ENCODE assay signal across 8 cellular contexts in genomic region chr19:1070931-1071791, GRCh38. TPM values are rescaled to one million over a fixed set of nuclear protein-coding genes. Genes with fewer than 3 reads are reported as not detected.
A peak's percentile ranks its signal among the peaks of the same experiment; 100 is the strongest.
DNase-seq lines count a peak whose midpoint lies in the region; FAIRE-seq and TF ChIP-seq lines count a peak whose summit lies in the region.
"Had no signal": no experiment of that assay in that cellular context is flagged by ENCODE, and none has a peak within 500 bp of the region (broad histone marks: within the 10 kb centered on the region; RNA-seq: fewer than 3 reads in every experiment).

No MANE protein-coding gene starts in this region.

- TF ChIP-seq CTCF in endothelial cell (IDR thresholded peaks at IDR 0.05; ENCODE audit: unreplicated experiment) (no peak), stomach (IDR thresholded peaks at IDR 0.05) (no peak)

- H3K27me3 Mint-ChIP-seq in activated naive CD4-positive, alpha-beta T cell treated with anti-CD3 and anti-CD28 coated beads, Interleukin-2, amount 50 U/mL, for 24 hours: no peaks in the 10 kb centered on the region
- peaks cover 23% of the 10 kb centered on the region for H3K27me3 Mint-ChIP-seq in endothelial cell (ENCODE audit: unreplicated experiment)

- no peak overlapping the region for H3K27ac ChIP-seq in stomach

- H3K4me1 ChIP-seq in stomach: peaks cover 39 to 94% (median 75%) of the 10 kb centered on the region in 4 donors

- H3K4me3 Mint-ChIP-seq in activated naive CD4-positive, alpha-beta T cell treated with anti-CD3 and anti-CD28 coated beads, Interleukin-2, amount 50 U/mL, for 24 hours: peak overlapping the region; percentile 83
- H3K4me3 Mint-ChIP-seq in endothelial cell (ENCODE audit: unreplicated experiment): peak overlapping the region; percentile 81

- TF ChIP-seq EP300 in stomach (IDR thresholded peaks at IDR 0.05): no peak

- H3K4me1 Mint-ChIP-seq in activated naive CD4-positive, alpha-beta T cell treated with anti-CD3 and anti-CD28 coated beads, Interleukin-2, amount 50 U/mL, for 24 hours: peaks cover 52% of the 10 kb centered on the region
- H3K4me1 Mint-ChIP-seq in endothelial cell (ENCODE audit: unreplicated experiment): peaks cover 10% of the 10 kb centered on the region

- no peaks in the 10 kb centered on the region for H3K9me3 ChIP-seq in stomach

- peak overlapping the region; percentile 0 to 26 (median 14) for H3K4me3 ChIP-seq in stomach

- peaks cover 0 to 23% (median 0%) of the 10 kb centered on the region in 4 donors for H3K36me3 ChIP-seq in stomach

- no peaks in the 10 kb centered on the region for H3K9me3 Mint-ChIP-seq in activated naive CD4-positive, alpha-beta T cell treated with anti-CD3 and anti-CD28 coated beads, Interleukin-2, amount 50 U/mL, for 24 hours
- H3K9me3 Mint-ChIP-seq in endothelial cell (ENCODE audit: unreplicated experiment): no peaks in the 10 kb centered on the region

- H3K36me3 Mint-ChIP-seq in activated naive CD4-positive, alpha-beta T cell treated with anti-CD3 and anti-CD28 coated beads, Interleukin-2, amount 50 U/mL, for 24 hours: peaks cover 8% of the 10 kb centered on the region
- H3K36me3 Mint-ChIP-seq in endothelial cell (ENCODE audit: low read depth, unreplicated experiment): peaks cover 5% of the 10 kb centered on the region

- H3K27me3 ChIP-seq in stomach: peaks cover 0 to 65% (median 35%) of the 10 kb centered on the region in 3 donors

- intact Hi-C loops in stomach (cut with DNase I; ENCODE audit: low total_unique reads): no loop called here

- no peak for FAIRE-seq in RCC 7860 (lab: Jason Lieb, UNC)

- no peak for TF ChIP-seq POLR2A in stomach (IDR thresholded peaks at IDR 0.05)

- 14 to 30% (median 19%) methylated on average over 24 to 99 of the region's 99 CpGs for WGBS in stomach, 5 donors

- H3K27ac Mint-ChIP-seq in activated naive CD4-positive, alpha-beta T cell treated with anti-CD3 and anti-CD28 coated beads, Interleukin-2, amount 50 U/mL, for 24 hours: peak overlapping the region; percentile 92
- H3K27ac Mint-ChIP-seq in endothelial cell (ENCODE audit: unreplicated experiment): no peak overlapping the region

- no peak for DNase-seq in activated naive CD4-positive, alpha-beta T cell treated with Interleukin-2 at 50 U/mL for 16 hours
- DNase-seq in endothelial cell (ENCODE audit: low spot score) (no peak), stomach (no peak), RCC 7860 (ENCODE audit: low spot score) (no peak), midbrain (lab: John Stamatoyannopoulos, UW) (no peak)
- DNase-seq: Calu3, PC-3 had no signal

RNA-seq across cellular contexts. Expression of gene ARHGAP45, which starts 4.2 kb away (rescaled TPM):
- 2.4 TPM for total RNA-seq in endothelial cell (ENCODE audit: unreplicated experiment)
- total RNA-seq in stomach: 100 to 1,000 TPM in 1 of 5 donors, 10 to 100 TPM in 4; 14.3 to 211 (median 22.3) TPM
- polyA plus RNA-seq in stomach: 10 to 100 TPM; 12.2 to 15.4 (median 14.0) TPM

RNA-seq across cellular contexts. Expression of gene POLR2E, which starts 24.0 kb away (rescaled TPM):
- total RNA-seq in endothelial cell (ENCODE audit: unreplicated experiment) (166 TPM), stomach (100 to 1,000 TPM in 1 of 5 donors, 10 to 100 TPM in 4; 24.5 to 361 (median 40.6) TPM)
- polyA plus RNA-seq in stomach: 100 to 1,000 TPM; 109 to 128 (median 123) TPM

RNA-seq across cellular contexts. Expression of gene ABCA7, which starts 31.3 kb away (rescaled TPM):
- total RNA-seq in endothelial cell (ENCODE audit: unreplicated experiment): 16.3 TPM
- total RNA-seq in stomach: 100 to 1,000 TPM in 1 of 5 donors, 10 to 100 TPM in 3, 1 to 10 TPM in 1; 5.1 to 144 (median 38.8) TPM
- polyA plus RNA-seq in stomach: 10 to 100 TPM; 14.2 to 31.6 (median 22.0) TPM

RNA-seq across cellular contexts. Expression of gene GPX4, which starts 32.6 kb away (rescaled TPM):
- total RNA-seq in endothelial cell (ENCODE audit: unreplicated experiment) (330 TPM), stomach (100 to 1,000 TPM in 4 of 5 donors, 10 to 100 TPM in 1; 90.0 to 710 (median 158) TPM)
- polyA plus RNA-seq in stomach: 100 to 1,000 TPM; 433 to 532 (median 509) TPM

RNA-seq across cellular contexts. Expression of gene CNN2, which starts 44.8 kb away (rescaled TPM):
- 456 TPM for total RNA-seq in endothelial cell (ENCODE audit: unreplicated experiment)
- total RNA-seq in stomach: 10 to 100 TPM in 4 of 5 donors, 1 to 10 TPM in 1; 7.0 to 98.5 (median 56.4) TPM
- polyA plus RNA-seq in stomach: 10 to 100 TPM; 85.1 to 93.9 (median 91.8) TPM
